In the genomic region with DNA sequence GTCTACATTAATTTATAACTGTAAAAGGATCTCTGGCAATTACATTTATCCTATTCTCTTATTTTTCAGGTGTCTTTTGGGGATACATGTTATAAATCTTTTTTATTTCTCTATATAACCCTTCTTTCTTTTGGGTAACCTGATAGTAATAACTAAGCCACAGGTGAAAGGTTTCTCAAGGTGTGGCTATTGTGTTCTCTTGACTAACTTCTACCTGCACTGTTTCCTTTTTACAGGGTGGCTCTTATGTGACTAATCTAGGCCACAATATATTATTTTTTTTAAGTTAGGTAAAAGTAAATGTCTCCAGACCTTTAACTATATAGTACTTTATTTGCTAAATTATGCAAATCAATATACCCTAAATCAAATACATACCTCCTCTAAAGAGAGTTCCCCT, we compare ENCODE assay signal across 22 cellular contexts.
DNase-seq lines count a peak whose midpoint lies in the region; ATAC-seq and TF ChIP-seq lines count a peak whose summit lies in the region.
"Had no signal": no experiment of that assay in that cellular context is flagged by ENCODE, and none has a peak within 500 bp of the region (broad histone marks: within the 10 kb centered on the region; RNA-seq: fewer than 3 reads in every experiment).

No MANE protein-coding gene starts in this region.

- no peak overlapping the region for H3K4me2 ChIP-seq in OCI-LY1 (ENCODE audit: low read length)

- peak; percentile 80 for ATAC-seq in esophagus mucosa
- ATAC-seq: stimulated activated memory B cell treated with anti-CD40 and anti-IgM and Interleukin-4, amounts not matched to agents 10 μg/mL and 1 μg/mL and 100 μg/mL, for 72 hours had no signal

- H4K20me1 ChIP-seq in OCI-LY1 (ENCODE audit: insufficient read depth, low read length) = no peaks in the 10 kb centered on the region

- no peaks in the 10 kb centered on the region for H3K9me3 Mint-ChIP-seq in CD8-positive, alpha-beta memory T cell
- peaks cover 3% of the 10 kb centered on the region for H3K9me3 Mint-ChIP-seq in glutamatergic neuron (ENCODE audit: unreplicated experiment)
- H3K9me3 Mint-ChIP-seq: activated CD4-positive, alpha-beta memory T cell treated with anti-CD3 and anti-CD28 coated beads, Interleukin-2, amount 10 ng/mL, durations not matched to agents 7 days and 5 days; activated naive CD4-positive, alpha-beta T cell treated with anti-CD3 and anti-CD28 coated beads, Interleukin-2, amount 10 ng/mL, durations not matched to agents 7 days and 5 days; activated T-cell treated with anti-CD3 and anti-CD28 coated beads, Interleukin-2, amount 50 U/mL, for 4 hours; stimulated activated memory B cell treated with anti-CD40 and anti-IgM and Interleukin-4, amounts not matched to agents 10 μg/mL and 1 μg/mL and 100 μg/mL, for 72 hours; T-helper 2 cell treated with Interferon-gamma antibody and Interleukin-4, amounts not matched to agents 5 μg/mL and 100 μg/mL, for 36 hours; WTC11 had no signal

- H2AFZ ChIP-seq in OCI-LY1 (ENCODE audit: low read length) = no peak overlapping the region
- H2AFZ ChIP-seq: GM23248 had no signal

- no peak overlapping the region for H3K9ac ChIP-seq in OCI-LY1 (ENCODE audit: low read length)
- H3K9ac ChIP-seq: GM23248 had no signal

- H3K27ac ChIP-seq in CD8-positive, alpha-beta memory T cell (ENCODE audit: low read depth, low read length) = peak overlapping the region; percentile 78
- H3K27ac ChIP-seq in OCI-LY1 (ENCODE audit: low read depth, low read length, poor library complexity, severe bottlenecking) (peak overlapping the region; percentile 60), neutrophil (peak overlapping the region; percentile 85), thyroid gland (no peak overlapping the region)
- H3K27ac ChIP-seq: GM23248, tibial nerve had no signal

- H3K4me1 Mint-ChIP-seq in CD8-positive, alpha-beta memory T cell = peaks cover 36 to 55% (median 50%) of the 10 kb centered on the region in 3 donors
- peaks cover 32% of the 10 kb centered on the region for H3K4me1 Mint-ChIP-seq in glutamatergic neuron (ENCODE audit: low read depth, unreplicated experiment)
- H3K4me1 Mint-ChIP-seq: stimulated activated memory B cell treated with anti-CD40 and anti-IgM and Interleukin-4, amounts not matched to agents 10 μg/mL and 1 μg/mL and 100 μg/mL, for 72 hours had no signal

- peaks cover 0 to 4% of the 10 kb centered on the region in 2 donors for H3K27me3 Mint-ChIP-seq in CD8-positive, alpha-beta memory T cell
- H3K27me3 Mint-ChIP-seq in glutamatergic neuron (ENCODE audit: unreplicated experiment) = peaks cover 2% of the 10 kb centered on the region
- H3K27me3 Mint-ChIP-seq: activated CD4-positive, alpha-beta memory T cell treated with anti-CD3 and anti-CD28 coated beads, Interleukin-2, amount 10 ng/mL, durations not matched to agents 7 days and 5 days; activated naive CD4-positive, alpha-beta T cell treated with anti-CD3 and anti-CD28 coated beads, Interleukin-2, amount 10 ng/mL, durations not matched to agents 7 days and 5 days; stimulated activated memory B cell treated with anti-CD40 and anti-IgM and Interleukin-4, amounts not matched to agents 10 μg/mL and 1 μg/mL and 100 μg/mL, for 72 hours had no signal

- no peak for DNase-seq in CD8-positive, alpha-beta memory T cell
- DNase-seq in GDM1 (lab: John Stamatoyannopoulos, UW) (no peak), OCI-M2 (lab: John Stamatoyannopoulos, UW; ENCODE audit: unreplicated experiment) (no peak), thyroid gland (no peak), glutamatergic neuron (no peak)
- DNase-seq: activated naive CD4-positive, alpha-beta T cell treated with anti-CD3 and anti-CD28 coated beads, Interleukin-2, amount 10 ng/mL, durations not matched to agents 7 days and 5 days; activated T-cell treated with anti-CD3 and anti-CD28 coated beads, Interleukin-2, amount 50 U/mL, for 4 hours; aorta; Caco-2; EL; GM23248; Karpas-422; NCI-H2107; NCI-H526 treated with DMSO at 0.1 percent for 48 hours had no signal

- CTCF ChIA-PET in CD8-positive, alpha-beta memory T cell (lab: Charles Lee) = no interaction called here

- no peaks in the 10 kb centered on the region for H3F3A ChIP-seq in OCI-LY1 (ENCODE audit: insufficient read depth, low read length)

- H3K36me3 Mint-ChIP-seq in CD8-positive, alpha-beta memory T cell = peaks cover 0 to 8% (median 2%) of the 10 kb centered on the region in 3 donors
- no peaks in the 10 kb centered on the region for H3K36me3 Mint-ChIP-seq in glutamatergic neuron (ENCODE audit: unreplicated experiment)
- H3K36me3 Mint-ChIP-seq: activated naive CD4-positive, alpha-beta T cell treated with anti-CD3 and anti-CD28 coated beads, Interleukin-2, amount 10 ng/mL, durations not matched to agents 7 days and 5 days; stimulated activated memory B cell treated with anti-CD40 and anti-IgM and Interleukin-4, amounts not matched to agents 10 μg/mL and 1 μg/mL and 100 μg/mL, for 72 hours; WTC11 had no signal

- H3K27ac Mint-ChIP-seq in CD8-positive, alpha-beta memory T cell = peak overlapping the region; percentile 82 to 96 (median 90)
- H3K27ac Mint-ChIP-seq in glutamatergic neuron (ENCODE audit: unreplicated experiment) = no peak overlapping the region
- H3K27ac Mint-ChIP-seq: activated naive CD4-positive, alpha-beta T cell treated with anti-CD3 and anti-CD28 coated beads, Interleukin-2, amount 10 ng/mL, durations not matched to agents 7 days and 5 days; stimulated activated memory B cell treated with anti-CD40 and anti-IgM and Interleukin-4, amounts not matched to agents 10 μg/mL and 1 μg/mL and 100 μg/mL, for 72 hours; T-helper 2 cell treated with Interferon-gamma antibody and Interleukin-4, amounts not matched to agents 5 μg/mL and 100 μg/mL, for 36 hours; WTC11 had no signal

- POLR2A ChIA-PET in CD8-positive, alpha-beta memory T cell (lab: Charles Lee) = no interaction called here

- no peak overlapping the region for H3K4me3 ChIP-seq in CD8-positive, alpha-beta memory T cell (ENCODE audit: low read length)
- H3K4me3 ChIP-seq in OCI-LY1 (ENCODE audit: low read depth, low read length, poor library complexity, severe bottlenecking) = no peak overlapping the region
- no peak overlapping the region for H3K4me3 ChIP-seq in neutrophil (ENCODE audit: low read depth in 1 of 2, low read length in 1 of 2)
- no peak overlapping the region for H3K4me3 ChIP-seq in thyroid gland (replicated peaks in 1 of 3)
- H3K4me3 ChIP-seq: GM23248, tibial nerve had no signal

- no peaks in the 10 kb centered on the region for H3K9me3 ChIP-seq in CD8-positive, alpha-beta memory T cell (ENCODE audit: low read length)
- H3K9me3 ChIP-seq in OCI-LY1 (ENCODE audit: low read length) (no peaks in the 10 kb centered on the region), neutrophil (no peaks in the 10 kb centered on the region), thyroid gland (no peaks in the 10 kb centered on the region)
- H3K9me3 ChIP-seq: Caco-2, tibial nerve had no signal

- H3K36me3 ChIP-seq in CD8-positive, alpha-beta memory T cell (ENCODE audit: insufficient read depth, low read length) = no peaks in the 10 kb centered on the region
- H3K36me3 ChIP-seq in OCI-LY1 (ENCODE audit: insufficient read depth, low read length) = no peaks in the 10 kb centered on the region
- H3K36me3 ChIP-seq in neutrophil = no peaks in the 10 kb centered on the region
- H3K36me3 ChIP-seq in thyroid gland = no peaks in the 10 kb centered on the region
- H3K36me3 ChIP-seq: tibial nerve had no signal

- no peaks in the 10 kb centered on the region for H3K27me3 ChIP-seq in CD8-positive, alpha-beta memory T cell (ENCODE audit: insufficient read depth, low read length, poor library complexity, severe bottlenecking)
- H3K27me3 ChIP-seq in OCI-LY1 (ENCODE audit: insufficient read depth, low read length) = no peaks in the 10 kb centered on the region
- no peaks in the 10 kb centered on the region for H3K27me3 ChIP-seq in neutrophil
- H3K27me3 ChIP-seq in thyroid gland = no peaks in the 10 kb centered on the region
- H3K27me3 ChIP-seq: tibial nerve had no signal

- TF ChIP-seq CTCF in OCI-LY1 (IDR thresholded peaks at IDR 0.05; ENCODE audit: low read length) = no peak
- no peak for TF ChIP-seq CTCF in neutrophil (IDR thresholded peaks at IDR 0.05)
- TF ChIP-seq CTCF in thyroid gland (IDR thresholded peaks at IDR 0.05) = no peak
- no peak for TF ChIP-seq CTCF in glutamatergic neuron (IDR thresholded peaks at IDR 0.05; ENCODE audit: partially characterized antibody, unreplicated experiment)

- H3K9me2 ChIP-seq in OCI-LY1 (ENCODE audit: low read depth, low read length) = no peaks in the 10 kb centered on the region

- no peaks in the 10 kb centered on the region for H3K79me2 ChIP-seq in OCI-LY1 (ENCODE audit: insufficient read depth, low read length)

- H3K4me3 Mint-ChIP-seq in CD8-positive, alpha-beta memory T cell = peak overlapping the region in 3 of 7 donors; percentile 10 to 45 (median 26)
- H3K4me3 Mint-ChIP-seq in glutamatergic neuron (ENCODE audit: unreplicated experiment) = no peak overlapping the region
- H3K4me3 Mint-ChIP-seq: activated CD4-positive, alpha-beta memory T cell treated with anti-CD3 and anti-CD28 coated beads, Interleukin-2, amount 10 ng/mL, durations not matched to agents 7 days and 5 days; activated naive CD4-positive, alpha-beta T cell treated with anti-CD3 and anti-CD28 coated beads, Interleukin-2, amount 10 ng/mL, durations not matched to agents 7 days and 5 days; activated T-cell treated with anti-CD3 and anti-CD28 coated beads, Interleukin-2, amount 50 U/mL, for 4 hours; stimulated activated memory B cell treated with anti-CD40 and anti-IgM and Interleukin-4, amounts not matched to agents 10 μg/mL and 1 μg/mL and 100 μg/mL, for 72 hours; T-helper 2 cell treated with Interferon-gamma antibody and Interleukin-4, amounts not matched to agents 5 μg/mL and 100 μg/mL, for 36 hours; WTC11 had no signal

- peaks cover 38% of the 10 kb centered on the region for H3K4me1 ChIP-seq in CD8-positive, alpha-beta memory T cell (ENCODE audit: insufficient read depth, low read length)
- peaks cover 57% of the 10 kb centered on the region for H3K4me1 ChIP-seq in OCI-LY1 (ENCODE audit: insufficient read depth, low read length, severe bottlenecking)
- peaks cover 36 to 44% of the 10 kb centered on the region in 2 experiments for H3K4me1 ChIP-seq in neutrophil (ENCODE audit: control insufficient read depth in 1 of 2, insufficient read depth in 1 of 2, low read depth in 1 of 2, low read length in 1 of 2)
- H3K4me1 ChIP-seq in thyroid gland = no peaks in the 10 kb centered on the region
- H3K4me1 ChIP-seq: Caco-2, tibial nerve had no signal

- intact Hi-C loops in thyroid gland (cut with DNase I) = no loop called here

- no peak for TF ChIP-seq POLR2A in thyroid gland (IDR thresholded peaks at IDR 0.05)

Comparison
In these comparisons a context has a peak if more than half of its experiments do, and no peak if none do; other contexts are left out.
1. H3K27ac ChIP-seq: peak in CD8-positive, alpha-beta memory T cell (single experiment), OCI-LY1 (single experiment) and neutrophil (single experiment); none in thyroid gland (0 of 3).